ENCODE assay signal across 3 cellular contexts in the genomic region with DNA sequence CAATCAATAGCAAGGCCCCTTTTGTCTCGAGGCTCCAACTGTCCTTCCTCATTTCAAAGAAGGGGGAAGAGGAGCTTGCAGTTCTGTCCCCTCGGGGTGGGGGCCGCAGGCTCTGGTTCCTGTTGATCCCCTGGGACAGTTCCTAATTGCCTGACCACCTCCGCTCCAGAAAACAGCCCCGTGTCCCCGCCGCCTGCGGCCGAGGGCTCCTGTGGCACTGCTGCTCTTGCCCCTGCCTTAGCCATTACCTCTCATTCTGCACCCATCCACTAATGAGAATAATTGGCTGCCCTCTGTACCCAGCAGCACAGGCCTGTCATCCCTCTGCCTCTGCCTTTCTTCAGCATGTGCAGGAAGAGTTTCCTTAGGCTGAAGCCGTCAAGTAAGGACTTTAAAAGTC.
TF ChIP-seq lines count a peak whose summit lies in the region.

No MANE protein-coding gene starts in this region.

TF ChIP-seq in SK-N-SH, 30 proteins besides CTCF, POLR2A, EP300 and RAD21 (continued from another document):
- TF ChIP-seq, protein P1, sequence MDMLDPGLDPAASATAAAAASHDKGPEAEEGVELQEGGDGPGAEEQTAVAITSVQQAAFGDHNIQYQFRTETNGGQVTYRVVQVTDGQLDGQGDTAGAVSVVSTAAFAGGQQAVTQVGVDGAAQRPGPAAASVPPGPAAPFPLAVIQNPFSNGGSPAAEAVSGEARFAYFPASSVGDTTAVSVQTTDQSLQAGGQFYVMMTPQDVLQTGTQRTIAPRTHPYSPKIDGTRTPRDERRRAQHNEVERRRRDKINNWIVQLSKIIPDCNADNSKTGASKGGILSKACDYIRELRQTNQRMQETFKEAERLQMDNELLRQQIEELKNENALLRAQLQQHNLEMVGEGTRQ (IDR thresholded peaks at IDR 0.05; ENCODE audit: borderline replicate concordance, low read depth, low read length), result no peak
- no peak for TF ChIP-seq TEAD4 (IDR thresholded peaks at IDR 0.05; ENCODE audit: borderline replicate concordance, insufficient read depth)
- no peak for TF ChIP-seq NRF1 (IDR thresholded peaks at IDR 0.05; ENCODE audit: low read depth, low read length)
- TF ChIP-seq MEF2A (IDR thresholded peaks at IDR 0.05; ENCODE audit: borderline replicate concordance, low read depth), result no peak
- TF ChIP-seq CHD2 (IDR thresholded peaks at IDR 0.05; ENCODE audit: low read length, partially characterized antibody), result no peak
- TF ChIP-seq, protein P2, sequence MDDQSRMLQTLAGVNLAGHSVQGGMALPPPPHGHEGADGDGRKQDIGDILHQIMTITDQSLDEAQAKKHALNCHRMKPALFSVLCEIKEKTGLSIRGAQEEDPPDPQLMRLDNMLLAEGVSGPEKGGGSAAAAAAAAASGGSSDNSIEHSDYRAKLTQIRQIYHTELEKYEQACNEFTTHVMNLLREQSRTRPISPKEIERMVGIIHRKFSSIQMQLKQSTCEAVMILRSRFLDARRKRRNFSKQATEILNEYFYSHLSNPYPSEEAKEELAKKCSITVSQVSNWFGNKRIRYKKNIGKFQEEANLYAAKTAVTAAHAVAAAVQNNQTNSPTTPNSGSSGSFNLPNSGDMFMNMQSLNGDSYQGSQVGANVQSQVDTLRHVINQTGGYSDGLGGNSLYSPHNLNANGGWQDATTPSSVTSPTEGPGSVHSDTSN (IDR thresholded peaks at IDR 0.05), result no peak
- no peak for TF ChIP-seq RCOR1 (IDR thresholded peaks at IDR 0.05; ENCODE audit: low read length)
- no peak for TF ChIP-seq GATA2 (CRISPR knock-in tag; IDR thresholded peaks at IDR 0.05)
- TF ChIP-seq, protein P3, sequence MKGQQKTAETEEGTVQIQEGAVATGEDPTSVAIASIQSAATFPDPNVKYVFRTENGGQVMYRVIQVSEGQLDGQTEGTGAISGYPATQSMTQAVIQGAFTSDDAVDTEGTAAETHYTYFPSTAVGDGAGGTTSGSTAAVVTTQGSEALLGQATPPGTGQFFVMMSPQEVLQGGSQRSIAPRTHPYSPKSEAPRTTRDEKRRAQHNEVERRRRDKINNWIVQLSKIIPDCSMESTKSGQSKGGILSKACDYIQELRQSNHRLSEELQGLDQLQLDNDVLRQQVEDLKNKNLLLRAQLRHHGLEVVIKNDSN (IDR thresholded peaks at IDR 0.05; ENCODE audit: borderline replicate concordance, low read depth), result no peak
- no peak; the same call in 1 of the 2 replicates for TF ChIP-seq MXI1 (IDR thresholded peaks at IDR 0.05; ENCODE audit: low read depth, low read length)
- no peak for TF ChIP-seq EZH2phosphoT487 (IDR thresholded peaks at IDR 0.05; ENCODE audit: borderline replicate concordance, low read depth)

TF ChIP-seq in SK-N-SH treated with all-trans-retinoic acid at 6 μM for 48 hours, 23 proteins besides CTCF, POLR2A, EP300 and RAD21 (continued from another document):
- TF ChIP-seq SNAI2 (CRISPR knock-in tag; IDR thresholded peaks at IDR 0.05) (no peak), OSR1 (CRISPR knock-in tag; IDR thresholded peaks at IDR 0.05) (no peak), GLIS3 (CRISPR knock-in tag; IDR thresholded peaks at IDR 0.05) (no peak)
- TF ChIP-seq, protein P4, sequence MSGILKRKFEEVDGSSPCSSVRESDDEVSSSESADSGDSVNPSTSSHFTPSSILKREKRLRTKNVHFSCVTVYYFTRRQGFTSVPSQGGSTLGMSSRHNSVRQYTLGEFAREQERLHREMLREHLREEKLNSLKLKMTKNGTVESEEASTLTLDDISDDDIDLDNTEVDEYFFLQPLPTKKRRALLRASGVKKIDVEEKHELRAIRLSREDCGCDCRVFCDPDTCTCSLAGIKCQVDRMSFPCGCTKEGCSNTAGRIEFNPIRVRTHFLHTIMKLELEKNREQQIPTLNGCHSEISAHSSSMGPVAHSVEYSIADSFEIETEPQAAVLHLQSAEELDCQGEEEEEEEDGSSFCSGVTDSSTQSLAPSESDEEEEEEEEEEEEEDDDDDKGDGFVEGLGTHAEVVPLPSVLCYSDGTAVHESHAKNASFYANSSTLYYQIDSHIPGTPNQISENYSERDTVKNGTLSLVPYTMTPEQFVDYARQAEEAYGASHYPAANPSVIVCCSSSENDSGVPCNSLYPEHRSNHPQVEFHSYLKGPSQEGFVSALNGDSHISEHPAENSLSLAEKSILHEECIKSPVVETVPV (CRISPR knock-in tag; IDR thresholded peaks at IDR 0.05), result no peak

TF ChIP-seq in WTC11, 78 proteins besides CTCF, POLR2A, EP300 and RAD21 (continued from another document):
- TF ChIP-seq, protein P5, sequence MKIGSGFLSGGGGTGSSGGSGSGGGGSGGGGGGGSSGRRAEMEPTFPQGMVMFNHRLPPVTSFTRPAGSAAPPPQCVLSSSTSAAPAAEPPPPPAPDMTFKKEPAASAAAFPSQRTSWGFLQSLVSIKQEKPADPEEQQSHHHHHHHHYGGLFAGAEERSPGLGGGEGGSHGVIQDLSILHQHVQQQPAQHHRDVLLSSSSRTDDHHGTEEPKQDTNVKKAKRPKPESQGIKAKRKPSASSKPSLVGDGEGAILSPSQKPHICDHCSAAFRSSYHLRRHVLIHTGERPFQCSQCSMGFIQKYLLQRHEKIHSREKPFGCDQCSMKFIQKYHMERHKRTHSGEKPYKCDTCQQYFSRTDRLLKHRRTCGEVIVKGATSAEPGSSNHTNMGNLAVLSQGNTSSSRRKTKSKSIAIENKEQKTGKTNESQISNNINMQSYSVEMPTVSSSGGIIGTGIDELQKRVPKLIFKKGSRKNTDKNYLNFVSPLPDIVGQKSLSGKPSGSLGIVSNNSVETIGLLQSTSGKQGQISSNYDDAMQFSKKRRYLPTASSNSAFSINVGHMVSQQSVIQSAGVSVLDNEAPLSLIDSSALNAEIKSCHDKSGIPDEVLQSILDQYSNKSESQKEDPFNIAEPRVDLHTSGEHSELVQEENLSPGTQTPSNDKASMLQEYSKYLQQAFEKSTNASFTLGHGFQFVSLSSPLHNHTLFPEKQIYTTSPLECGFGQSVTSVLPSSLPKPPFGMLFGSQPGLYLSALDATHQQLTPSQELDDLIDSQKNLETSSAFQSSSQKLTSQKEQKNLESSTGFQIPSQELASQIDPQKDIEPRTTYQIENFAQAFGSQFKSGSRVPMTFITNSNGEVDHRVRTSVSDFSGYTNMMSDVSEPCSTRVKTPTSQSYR (CRISPR knock-in tag; IDR thresholded peaks at IDR 0.05), result no peak
- TF ChIP-seq, protein P6, sequence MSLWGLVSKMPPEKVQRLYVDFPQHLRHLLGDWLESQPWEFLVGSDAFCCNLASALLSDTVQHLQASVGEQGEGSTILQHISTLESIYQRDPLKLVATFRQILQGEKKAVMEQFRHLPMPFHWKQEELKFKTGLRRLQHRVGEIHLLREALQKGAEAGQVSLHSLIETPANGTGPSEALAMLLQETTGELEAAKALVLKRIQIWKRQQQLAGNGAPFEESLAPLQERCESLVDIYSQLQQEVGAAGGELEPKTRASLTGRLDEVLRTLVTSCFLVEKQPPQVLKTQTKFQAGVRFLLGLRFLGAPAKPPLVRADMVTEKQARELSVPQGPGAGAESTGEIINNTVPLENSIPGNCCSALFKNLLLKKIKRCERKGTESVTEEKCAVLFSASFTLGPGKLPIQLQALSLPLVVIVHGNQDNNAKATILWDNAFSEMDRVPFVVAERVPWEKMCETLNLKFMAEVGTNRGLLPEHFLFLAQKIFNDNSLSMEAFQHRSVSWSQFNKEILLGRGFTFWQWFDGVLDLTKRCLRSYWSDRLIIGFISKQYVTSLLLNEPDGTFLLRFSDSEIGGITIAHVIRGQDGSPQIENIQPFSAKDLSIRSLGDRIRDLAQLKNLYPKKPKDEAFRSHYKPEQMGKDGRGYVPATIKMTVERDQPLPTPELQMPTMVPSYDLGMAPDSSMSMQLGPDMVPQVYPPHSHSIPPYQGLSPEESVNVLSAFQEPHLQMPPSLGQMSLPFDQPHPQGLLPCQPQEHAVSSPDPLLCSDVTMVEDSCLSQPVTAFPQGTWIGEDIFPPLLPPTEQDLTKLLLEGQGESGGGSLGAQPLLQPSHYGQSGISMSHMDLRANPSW (CRISPR knock-in tag; conservative IDR thresholded peaks at IDR 0.05; ENCODE audit: low read depth), result no peak
- TF ChIP-seq, protein P7, sequence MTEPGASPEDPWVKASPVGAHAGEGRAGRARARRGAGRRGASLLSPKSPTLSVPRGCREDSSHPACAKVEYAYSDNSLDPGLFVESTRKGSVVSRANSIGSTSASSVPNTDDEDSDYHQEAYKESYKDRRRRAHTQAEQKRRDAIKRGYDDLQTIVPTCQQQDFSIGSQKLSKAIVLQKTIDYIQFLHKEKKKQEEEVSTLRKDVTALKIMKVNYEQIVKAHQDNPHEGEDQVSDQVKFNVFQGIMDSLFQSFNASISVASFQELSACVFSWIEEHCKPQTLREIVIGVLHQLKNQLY (CRISPR knock-in tag; IDR thresholded peaks at IDR 0.05), result no peak
- TF ChIP-seq, protein P8, sequence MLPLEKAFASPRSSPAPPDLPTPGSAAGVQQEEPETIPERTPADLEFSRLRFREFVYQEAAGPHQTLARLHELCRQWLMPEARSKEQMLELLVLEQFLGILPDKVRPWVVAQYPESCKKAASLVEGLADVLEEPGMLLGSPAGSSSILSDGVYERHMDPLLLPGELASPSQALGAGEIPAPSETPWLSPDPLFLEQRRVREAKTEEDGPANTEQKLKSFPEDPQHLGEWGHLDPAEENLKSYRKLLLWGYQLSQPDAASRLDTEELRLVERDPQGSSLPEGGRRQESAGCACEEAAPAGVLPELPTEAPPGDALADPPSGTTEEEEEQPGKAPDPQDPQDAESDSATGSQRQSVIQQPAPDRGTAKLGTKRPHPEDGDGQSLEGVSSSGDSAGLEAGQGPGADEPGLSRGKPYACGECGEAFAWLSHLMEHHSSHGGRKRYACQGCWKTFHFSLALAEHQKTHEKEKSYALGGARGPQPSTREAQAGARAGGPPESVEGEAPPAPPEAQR (CRISPR knock-in tag; IDR thresholded peaks at IDR 0.05), result no peak
- no peak for TF ChIP-seq SMAD4 (CRISPR knock-in tag; IDR thresholded peaks at IDR 0.05)
- no peak for TF ChIP-seq NFATC4 (CRISPR knock-in tag; IDR thresholded peaks at IDR 0.05)
